ENCODE assay signal across 30 cellular contexts in the genomic region with DNA sequence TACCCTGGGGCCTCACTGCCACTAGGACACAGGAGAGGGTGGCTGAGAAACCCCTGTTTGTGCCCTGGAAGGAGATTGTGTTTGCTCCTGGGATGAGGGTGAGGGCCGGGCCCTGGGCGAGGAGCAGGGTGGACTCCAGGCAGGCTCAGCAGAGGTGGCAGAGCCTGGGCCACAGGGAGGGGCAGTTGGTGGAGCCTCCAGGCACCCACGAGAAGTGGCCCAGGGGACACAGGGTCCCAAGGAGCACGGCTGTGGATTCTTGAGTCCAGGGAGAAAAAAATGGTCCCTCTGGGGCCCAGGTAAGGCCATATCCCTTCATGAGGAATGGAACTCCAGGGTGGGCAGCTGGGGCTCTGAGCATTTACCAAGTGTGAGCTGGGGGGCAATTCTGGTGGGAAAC. TPM values are rescaled to one million over a fixed set of nuclear protein-coding genes. Genes with fewer than 3 reads are reported as not detected.
"Had no signal": no experiment of that assay in that cellular context is flagged by ENCODE, and none has a peak within 500 bp of the region (broad histone marks: within the 10 kb centered on the region; RNA-seq: fewer than 3 reads in every experiment).

No MANE protein-coding gene starts in this region.

- H3K4me3 ChIP-seq: coronary artery, esophagus squamous epithelium, mucosa of descending colon, neural progenitor cell, prostate gland, right atrium auricular region, skin epidermis, suprapubic skin, transverse colon, upper lobe of right lung, uterus had no signal

- H3K9me3 Mint-ChIP-seq: central memory CD8-positive, alpha-beta T cell; mesothelial cell of epicardium; naive B cell; nephron; neural progenitor cell; stimulated activated naive CD8-positive, alpha-beta T cell treated with anti-CD3 and anti-CD28 coated beads, Interleukin-15, Interleukin-2, amounts not matched to agents 100 ng/mL and 50 ng/mL, for 24 hours had no signal

- ATAC-seq: left colon; mucosa of descending colon; stimulated activated naive B cell treated with anti-CD40 and anti-IgM and Interleukin-4, amounts not matched to agents 10 μg/mL and 1 μg/mL and 100 μg/mL, for 72 hours had no signal

- H3K4me3 Mint-ChIP-seq: central memory CD8-positive, alpha-beta T cell; mesothelial cell of epicardium; nephron; neural progenitor cell; stimulated activated naive B cell treated with anti-CD40 and anti-IgM and Interleukin-4, amounts not matched to agents 10 μg/mL and 1 μg/mL and 100 μg/mL, for 72 hours; stimulated activated naive CD8-positive, alpha-beta T cell treated with anti-CD3 and anti-CD28 coated beads, Interleukin-15, Interleukin-2, amounts not matched to agents 100 ng/mL and 50 ng/mL, for 24 hours had no signal

- H3K27me3 ChIP-seq: esophagus squamous epithelium, neural progenitor cell, right atrium auricular region, suprapubic skin, transverse colon, upper lobe of right lung, uterus had no signal

- H3K9ac ChIP-seq: neural progenitor cell had no signal

- H3K27ac Mint-ChIP-seq: mesothelial cell of epicardium; naive B cell; nephron; neural progenitor cell; stimulated activated naive B cell treated with anti-CD40 and anti-IgM and Interleukin-4, amounts not matched to agents 10 μg/mL and 1 μg/mL and 100 μg/mL, for 72 hours; stimulated activated naive CD8-positive, alpha-beta T cell treated with anti-CD3 and anti-CD28 coated beads, Interleukin-15, Interleukin-2, amounts not matched to agents 100 ng/mL and 50 ng/mL, for 24 hours had no signal

- H3K36me3 Mint-ChIP-seq: mesothelial cell of epicardium; naive B cell; neural progenitor cell; stimulated activated naive B cell treated with anti-CD40 and anti-IgM and Interleukin-4, amounts not matched to agents 10 μg/mL and 1 μg/mL and 100 μg/mL, for 72 hours had no signal

- H3K4me1 ChIP-seq: neural progenitor cell, prostate gland, right atrium auricular region, upper lobe of right lung, uterus had no signal

- H3K4me2 ChIP-seq: neural progenitor cell had no signal

- H3K36me3 ChIP-seq: neural progenitor cell, prostate gland, right atrium auricular region, suprapubic skin, transverse colon, upper lobe of right lung, uterus had no signal

- H3K27ac ChIP-seq: coronary artery, esophagus squamous epithelium, neural progenitor cell, prostate gland, right atrium auricular region, skin epidermis, suprapubic skin, transverse colon, upper lobe of right lung, uterus had no signal

- H3K27me3 Mint-ChIP-seq: central memory CD8-positive, alpha-beta T cell had no signal

- H3K4me1 Mint-ChIP-seq: central memory CD8-positive, alpha-beta T cell; mesothelial cell of epicardium; nephron; neural progenitor cell had no signal

- DNase-seq: dermis blood vessel endothelial cell; effector memory CD4-positive, alpha-beta T cell; erythroblast; esophagus squamous epithelium; foreskin melanocyte; mesenchymal stem cell; naive B cell; stimulated activated CD4-positive, alpha-beta T cell treated with anti-CD3 and anti-CD28 coated beads, Interleukin-15, amount 100 ng/mL, for 24 hours; stimulated activated CD4-positive, alpha-beta T cell treated with anti-CD3 and anti-CD28 coated beads, Interleukin-2, amount 100 ng/mL, for 48 hours; stimulated activated naive B cell treated with anti-CD40 and anti-IgM and Interleukin-4, amounts not matched to agents 10 μg/mL and 1 μg/mL and 100 μg/mL, for 72 hours; transverse colon; uterus had no signal

- H3K9me3 ChIP-seq: esophagus squamous epithelium, mucosa of descending colon, prostate gland, right atrium auricular region, suprapubic skin, transverse colon, upper lobe of right lung, uterus had no signal

RNA-seq across cellular contexts. Expression of a gene that starts 8.3 kb away (rescaled TPM):
- total RNA-seq: dermis blood vessel endothelial cell, endothelial cell of umbilical vein, lung microvascular endothelial cell, osteocyte had no signal
- polyA plus RNA-seq: endothelial cell of umbilical vein had no signal

RNA-seq across cellular contexts. Expression of a gene that starts 18.5 kb away (rescaled TPM):
- total RNA-seq: dermis blood vessel endothelial cell, endothelial cell of umbilical vein, esophagus squamous epithelium, kidney epithelial cell, lung microvascular endothelial cell, osteocyte, right atrium auricular region, suprapubic skin, transverse colon had no signal
- polyA plus RNA-seq: endothelial cell of umbilical vein had no signal

RNA-seq across cellular contexts. Expression of a gene that starts 19.0 kb away (rescaled TPM):
- total RNA-seq: dermis blood vessel endothelial cell, endothelial cell of umbilical vein, esophagus squamous epithelium, lower leg skin, lung microvascular endothelial cell, mesothelial cell of epicardium, osteocyte, prostate gland, right atrium auricular region, upper lobe of right lung, uterus had no signal
- polyA plus RNA-seq: endothelial cell of umbilical vein had no signal
